Comparison of ENCODE assay signal across 9 cellular contexts in genomic region chr2:207135801-207136457, GRCh38. TPM values are rescaled to one million over a fixed set of nuclear protein-coding genes. Genes with fewer than 3 reads are reported as not detected.
DNase-seq lines count a peak whose midpoint lies in the region; ATAC-seq and TF ChIP-seq lines count a peak whose summit lies in the region.
"Had no signal": no experiment of that assay in that cellular context is flagged by ENCODE, and none has a peak within 500 bp of the region (broad histone marks: within the 10 kb centered on the region; RNA-seq: fewer than 3 reads in every experiment).

No MANE protein-coding gene starts in this region.

- peaks cover 6% of the 10 kb centered on the region; the same call in 1 of the 2 replicates for H3K4me1 ChIP-seq in H9 (ENCODE audit: insufficient read depth, low read length)
- peaks cover 68% of the 10 kb centered on the region for H3K4me1 ChIP-seq in mesodermal cell (ENCODE audit: control insufficient read depth, insufficient read depth, low read length, poor library complexity, severe bottlenecking)

- H3K4me1 Mint-ChIP-seq in H9 = peaks cover 53 to 82% of the 10 kb centered on the region in 2 experiments
- H3K4me1 Mint-ChIP-seq in activated T-helper 1 cell treated with anti-CD3 and anti-CD28 coated beads, Interleukin-12 subunit alpha, Interleukin-12 subunit beta, Interleukin-2, Interleukin-4 antibody, amounts not matched to agents 30 ng/mL and 10 ng/mL and 1 ng/mL, durations not matched to agents 14 hours and 24 hours and 36 hours (ENCODE audit: low read depth) = peaks cover 47% of the 10 kb centered on the region

- H3K9ac ChIP-seq in H9 (ENCODE audit: extremely low read depth, insufficient read length, low read length) = no peak overlapping the region

- no peak overlapping the region for H2AK5ac ChIP-seq in H9 (ENCODE audit: insufficient read length, low read length)

- H4K8ac ChIP-seq in H9 (replicated peaks; ENCODE audit: insufficient read length, low read depth, low read length) = no peak overlapping the region

- H2BK20ac ChIP-seq in H9 (ENCODE audit: low read depth, low read length, poor library complexity, severe bottlenecking) = no peak overlapping the region

- no peak overlapping the region for H3T11ph ChIP-seq in H9 (ENCODE audit: low read length)

- no peak overlapping the region for H3K4me3 ChIP-seq in mesodermal cell (ENCODE audit: extremely low read depth, insufficient read depth, low read length, poor library complexity, severe bottlenecking)

- H3K23ac ChIP-seq in H9 (ENCODE audit: insufficient read length, low read depth, low read length) = no peak overlapping the region

- peak overlapping the region; percentile 3 for H4K91ac ChIP-seq in H9 (ENCODE audit: insufficient read length, low read depth, low read length)

- no CpG with 5 or more reads among the region's 9 CpGs for WGBS in H9 (ENCODE audit: extremely low coverage, insufficient read length, low lambda C conversion rate)
- WGBS in mesodermal cell (ENCODE audit: insufficient coverage in 2 of 2), 2 experiments = 95% methylated on average over 6 to 7 of the region's 9 CpGs

- no peak overlapping the region for H3K4me2 ChIP-seq in H9 (ENCODE audit: insufficient read depth, insufficient read length, low read length)

- H3K27me3 ChIP-seq in H9 (ENCODE audit: insufficient read depth, low read length) = no peaks in the 10 kb centered on the region

- no peaks in the 10 kb centered on the region for H3K79me1 ChIP-seq in H9 (ENCODE audit: insufficient read depth, low read depth, low read length, poor library complexity, severe bottlenecking)

- H2AFZ ChIP-seq in H9 (ENCODE audit: low read length) = no peak overlapping the region

- peaks cover 7 to 19% (median 9%) of the 10 kb centered on the region in 3 experiments; a peak in 6 of 7 replicates for H3K36me3 Mint-ChIP-seq in H9 (ENCODE audit: insufficient read depth in 1 of 3, low read depth in 3 of 3)
- H3K36me3 Mint-ChIP-seq in activated T-helper 1 cell treated with anti-CD3 and anti-CD28 coated beads, Interleukin-12 subunit alpha, Interleukin-12 subunit beta, Interleukin-2, Interleukin-4 antibody, amounts not matched to agents 30 ng/mL and 10 ng/mL and 1 ng/mL, durations not matched to agents 14 hours and 24 hours and 36 hours (ENCODE audit: low read depth) = peaks cover 34% of the 10 kb centered on the region

- no peak overlapping the region for H3K56ac ChIP-seq in H9 (ENCODE audit: insufficient read length, low read depth, low read length)

- H3K27me3 Mint-ChIP-seq in H9 (ENCODE audit: low read depth) = no peaks in the 10 kb centered on the region
- no peaks in the 10 kb centered on the region for H3K27me3 Mint-ChIP-seq in activated T-helper 1 cell treated with anti-CD3 and anti-CD28 coated beads, Interleukin-12 subunit alpha, Interleukin-12 subunit beta, Interleukin-2, Interleukin-4 antibody, amounts not matched to agents 30 ng/mL and 10 ng/mL and 1 ng/mL, durations not matched to agents 14 hours and 24 hours and 36 hours (ENCODE audit: insufficient read depth)

- no peak overlapping the region for H2BK120ac ChIP-seq in H9 (ENCODE audit: low read depth, low read length, poor library complexity, severe bottlenecking)

- no peaks in the 10 kb centered on the region; a peak in 2 of 5 replicates for H3K9me3 Mint-ChIP-seq in H9
- no peaks in the 10 kb centered on the region for H3K9me3 Mint-ChIP-seq in activated T-helper 1 cell treated with anti-CD3 and anti-CD28 coated beads, Interleukin-12 subunit alpha, Interleukin-12 subunit beta, Interleukin-2, Interleukin-4 antibody, amounts not matched to agents 30 ng/mL and 10 ng/mL and 1 ng/mL, durations not matched to agents 14 hours and 24 hours and 36 hours

- H3K27ac ChIP-seq in H9 (ENCODE audit: insufficient read length, low read depth, low read length) (no peak overlapping the region), mesodermal cell (ENCODE audit: low read depth, low read length, severe bottlenecking) (peak overlapping the region; percentile 89)

- no peak overlapping the region for H3K4ac ChIP-seq in H9 (ENCODE audit: low read depth, low read length)

- peaks cover 71% of the 10 kb centered on the region for H3K36me3 ChIP-seq in mesodermal cell (ENCODE audit: control insufficient read depth, insufficient read depth, low read length)

- H3K18ac ChIP-seq in H9 (ENCODE audit: insufficient read length, low read depth, low read length) = no peak overlapping the region

- no peak overlapping the region for H2BK12ac ChIP-seq in H9 (ENCODE audit: insufficient read length, low read depth, low read length)

- peak; percentile 44 to 61 for DNase-seq in AML-193 (lab: John Stamatoyannopoulos, UW)
- DNase-seq in H9 = no peak
- no peak for DNase-seq in activated T-helper 1 cell treated with anti-CD3 and anti-CD28 coated beads, Interleukin-12 subunit alpha, Interleukin-12 subunit beta, Interleukin-2, Interleukin-4 antibody, amounts not matched to agents 30 ng/mL and 10 ng/mL and 1 ng/mL, durations not matched to agents 14 hours and 24 hours and 36 hours (ENCODE audit: low spot score)
- DNase-seq in hepatic stellate cell (ENCODE audit: low spot score) = no peak
- DNase-seq in GOT3 (lab: John Stamatoyannopoulos, UW) = no peak
- DNase-seq: hippocampal formation had no signal

- H3K79me2 ChIP-seq in H9 (ENCODE audit: insufficient read depth, low read length) = peaks cover 4% of the 10 kb centered on the region; the same call in 1 of the 2 replicates

- H3K23me2 ChIP-seq in H9 (ENCODE audit: insufficient read length, low read depth, low read length, poor library complexity, severe bottlenecking) = no peaks in the 10 kb centered on the region

- no peak overlapping the region for H3K14ac ChIP-seq in H9 (ENCODE audit: insufficient read depth, low read length)

- H4K20me1 ChIP-seq in H9 (ENCODE audit: control insufficient read depth, insufficient read depth, insufficient read length) = no peaks in the 10 kb centered on the region

- no peak for TF ChIP-seq CTCF in H9 (conservative IDR thresholded peaks at IDR 0.05)

- H3K9me3 ChIP-seq in H9 (ENCODE audit: control insufficient read depth, low read depth, low read length) (no peaks in the 10 kb centered on the region), mesodermal cell (ENCODE audit: control insufficient read depth, low read length) (no peaks in the 10 kb centered on the region)

- intact Hi-C loops in activated T-helper 1 cell treated with anti-CD3 and anti-CD28 coated beads, Interleukin-12 subunit alpha, Interleukin-12 subunit beta, Interleukin-2, Interleukin-4 antibody, amounts not matched to agents 30 ng/mL and 10 ng/mL and 1 ng/mL, durations not matched to agents 14 hours and 24 hours and 36 hours (cut with micrococcal nuclease) = no loop called here

- H3K4me3 Mint-ChIP-seq in H9 = no peak overlapping the region
- H3K4me3 Mint-ChIP-seq in activated T-helper 1 cell treated with anti-CD3 and anti-CD28 coated beads, Interleukin-12 subunit alpha, Interleukin-12 subunit beta, Interleukin-2, Interleukin-4 antibody, amounts not matched to agents 30 ng/mL and 10 ng/mL and 1 ng/mL, durations not matched to agents 14 hours and 24 hours and 36 hours = no peak overlapping the region

- H2BK15ac ChIP-seq in H9 (ENCODE audit: low read depth, low read length) = no peak overlapping the region

- H4K5ac ChIP-seq in H9 (ENCODE audit: insufficient read length, low read depth, low read length) = no peak overlapping the region

- no peak overlapping the region for H2BK5ac ChIP-seq in H9 (ENCODE audit: insufficient read length, low read length)

- peak overlapping the region in 2 of 3 experiments; percentile 25 to 90; a peak in 5 of 7 replicates for H3K27ac Mint-ChIP-seq in H9
- peak overlapping the region; percentile 0 for H3K27ac Mint-ChIP-seq in activated T-helper 1 cell treated with anti-CD3 and anti-CD28 coated beads, Interleukin-12 subunit alpha, Interleukin-12 subunit beta, Interleukin-2, Interleukin-4 antibody, amounts not matched to agents 30 ng/mL and 10 ng/mL and 1 ng/mL, durations not matched to agents 14 hours and 24 hours and 36 hours

- ATAC-seq in HG03469 (IDR thresholded peaks at IDR 0.05; ENCODE audit: unreplicated experiment) (no peak), HG02588 (IDR thresholded peaks at IDR 0.05; ENCODE audit: unreplicated experiment) (no peak)

RNA-seq across cellular contexts. Expression of gene KLF7, which starts 29.8 kb away (rescaled TPM):
- 32.2 and 33.4 TPM in 2 replicates for total RNA-seq in H9 (2021)
- 13.4 and 16.5 TPM in 2 replicates for total RNA-seq in activated T-helper 1 cell treated with anti-CD3 and anti-CD28 coated beads, Interleukin-12 subunit alpha, Interleukin-12 subunit beta, Interleukin-2, Interleukin-4 antibody, amounts not matched to agents 30 ng/mL and 10 ng/mL and 1 ng/mL, durations not matched to agents 14 hours and 24 hours and 36 hours
- polyA plus RNA-seq in mesodermal cell (2013, experiment 1 of 2) = 24.0 TPM
- polyA plus RNA-seq in mesodermal cell (2013, experiment 2 of 2) = 20.3 TPM

Comparison
In these comparisons a context has a peak if more than half of its experiments do, and no peak if none do; other contexts are left out.
1. DNase-seq: peak in AML-193 (2 of 2); none in H9 (single experiment), activated T-helper 1 cell treated with anti-CD3 and anti-CD28 coated beads, Interleukin-12 subunit alpha, Interleukin-12 subunit beta, Interleukin-2, Interleukin-4 antibody, amounts not matched to agents 30 ng/mL and 10 ng/mL and 1 ng/mL, durations not matched to agents 14 hours and 24 hours and 36 hours (single experiment), hepatic stellate cell (single experiment) and GOT3 (single experiment).